8 cellular contexts compared by ENCODE assay signal in genomic region chr22:39040538-39041296, GRCh38. TPM values are rescaled to one million over a fixed set of nuclear protein-coding genes. Genes with fewer than 3 reads are reported as not detected.
DNase-seq lines count a peak whose midpoint lies in the region; ATAC-seq and TF ChIP-seq lines count a peak whose summit lies in the region.
"Not testable (repeated sequence)": the region's sequence is repeated elsewhere in the genome, so short reads cannot be mapped to it uniquely, and the experiment has no call there.

APOBEC3F (plus strand) TSS chr22:39040864; CDS start chr22:39040961, 97 bp downstream.

- H3K36me3 Mint-ChIP-seq in activated CD4-positive, alpha-beta memory T cell treated with anti-CD3 and anti-CD28 coated beads, Interleukin-2, amount 10 ng/mL, durations not matched to agents 7 days and 5 days (ENCODE audit: low read depth), result peaks cover 30% of the 10 kb centered on the region

- TF ChIP-seq POLR2A in GM18951 (IDR thresholded peaks at IDR 0.05; ENCODE audit: extremely low read depth, insufficient read depth, insufficient read length), result peak; percentile 34

- POLR2A ChIA-PET in AG04449 (lab: Yijun Ruan, JAX), result not testable (repeated sequence)
- POLR2A ChIA-PET in activated CD4-positive, alpha-beta memory T cell treated with anti-CD3 and anti-CD28 coated beads, Interleukin-2, amount 10 ng/mL, durations not matched to agents 7 days and 5 days (lab: Charles Lee), result interaction anchor here (1.8 kb wide), 1 partner anchor 19 kb away, joined by 6 read pairs; no protein-coding TSS in a partner anchor

- CTCF ChIA-PET in AG04449 (lab: Yijun Ruan, JAX), result interaction anchor here (0.8 kb wide), 1 partner anchor 19 kb away, joined by 3 read pairs; no protein-coding TSS in a partner anchor
- CTCF ChIA-PET in activated CD4-positive, alpha-beta memory T cell treated with anti-CD3 and anti-CD28 coated beads, Interleukin-2, amount 10 ng/mL, durations not matched to agents 7 days and 5 days (lab: Charles Lee), result interaction anchor here (0.9 kb wide), 1 partner anchor 171 kb away, joined by 3 read pairs; no protein-coding TSS in a partner anchor

- H3K9me3 Mint-ChIP-seq in activated CD4-positive, alpha-beta memory T cell treated with anti-CD3 and anti-CD28 coated beads, Interleukin-2, amount 10 ng/mL, durations not matched to agents 7 days and 5 days, result not testable (repeated sequence)

- not testable (repeated sequence) for H3K27me3 Mint-ChIP-seq in activated CD4-positive, alpha-beta memory T cell treated with anti-CD3 and anti-CD28 coated beads, Interleukin-2, amount 10 ng/mL, durations not matched to agents 7 days and 5 days

- in situ Hi-C loops in GM18951 (cut with MboI; ENCODE audit: low sequenced_read_pairs, unreplicated experiment), result loop anchor here (5.0 kb wide), 1 partner anchor 37 kb away; the partner anchor contains the start of gene APOBEC3G

- peaks cover 48% of the 10 kb centered on the region for H3K4me1 Mint-ChIP-seq in activated CD4-positive, alpha-beta memory T cell treated with anti-CD3 and anti-CD28 coated beads, Interleukin-2, amount 10 ng/mL, durations not matched to agents 7 days and 5 days

- not testable (repeated sequence) for TF ChIP-seq CTCF in AG04449 (IDR thresholded peaks at IDR 0.05; ENCODE audit: insufficient read depth, low read length, missing control alignments); coronary artery (IDR thresholded peaks at IDR 0.05)

- H3K4me3 Mint-ChIP-seq in activated CD4-positive, alpha-beta memory T cell treated with anti-CD3 and anti-CD28 coated beads, Interleukin-2, amount 10 ng/mL, durations not matched to agents 7 days and 5 days, result peak within 1 kb of the TSS; percentile 89

- ATAC-seq in HG03039 (IDR thresholded peaks at IDR 0.05; ENCODE audit: unreplicated experiment), result peak; percentile 62

- peak within 1 kb of the TSS; percentile 72 for H3K4me3 ChIP-seq in AG04449 (ENCODE audit: low read depth, low read length)
- H3K4me3 ChIP-seq in coronary artery, result peak within 1 kb of the TSS; percentile 74

- DNase-seq in AG04449 (ENCODE audit: low read depth, low spot score); coronary artery (ENCODE audit: low spot score): not testable (repeated sequence)
- DNase-seq in NCI-H460 (ENCODE audit: extremely low read depth, low read depth), result peak; percentile 1
- peak; percentile 84 for DNase-seq in activated CD4-positive, alpha-beta memory T cell treated with anti-CD3 and anti-CD28 coated beads, Interleukin-2, amount 10 ng/mL, durations not matched to agents 7 days and 5 days
- peak; percentile 33 for DNase-seq in kidney glomerular epithelial cell (lab: John Stamatoyannopoulos, UW)
- DNase-seq in stimulated activated CD4-positive, alpha-beta T cell treated with anti-CD3 and anti-CD28 coated beads, Interleukin-12 subunit alpha, Interleukin-12 subunit beta, amount 100 ng/mL, for 48 hours (ENCODE audit: low read depth in 2 of 3, low spot score in 1 of 3), result peak in 2 of 3 donors; percentile 41 to 47

- H3K27ac ChIP-seq in coronary artery, result peak within 1 kb of the TSS; percentile 81 to 87

- H3K27ac Mint-ChIP-seq in activated CD4-positive, alpha-beta memory T cell treated with anti-CD3 and anti-CD28 coated beads, Interleukin-2, amount 10 ng/mL, durations not matched to agents 7 days and 5 days, result peak within 1 kb of the TSS; percentile 86

RNA-seq across cellular contexts. Expression of gene APOBEC3F, which starts in this region (rescaled TPM):
- 0.87 and 1.9 TPM in 2 replicates for total RNA-seq in NCI-H460 (2014; rRNA removed; shearing (Covaris generic))
- 0.10 and 0.55 TPM in 2 replicates for polyA plus RNA-seq in NCI-H460 (2014; cell fraction: nucleus; rRNA removed)
- 10 to 100 TPM; 36.4 to 42.2 TPM for total RNA-seq in activated CD4-positive, alpha-beta memory T cell treated with anti-CD3 and anti-CD28 coated beads, Interleukin-2, amount 10 ng/mL, durations not matched to agents 7 days and 5 days

Comparison
In these comparisons a context has a peak if more than half of its experiments do, and no peak if none do; other contexts are left out.
1. RNA of gene APOBEC3F (total RNA-seq): 36.4 to 42.2 TPM in activated CD4-positive, alpha-beta memory T cell treated with anti-CD3 and anti-CD28 coated beads, Interleukin-2, amount 10 ng/mL, durations not matched to agents 7 days and 5 days; 0.87 to 1.9 TPM in NCI-H460; every median in the first group is over 10 times any median in the second.